ENCODE assay signal across 8 cellular contexts in genomic region chr11:28315440-28315839, GRCh38.
"Had no signal": no experiment of that assay in that cellular context is flagged by ENCODE, and none has a peak within 500 bp of the region (broad histone marks: within the 10 kb centered on the region; RNA-seq: fewer than 3 reads in every experiment).

No MANE protein-coding gene starts in this region.

- H3K27ac ChIP-seq: HL-60 had no signal

- H3K4me3 ChIP-seq: K562 had no signal

- FAIRE-seq: K562 had no signal

- ATAC-seq: K562 had no signal

- DNase-seq: GOT3, H7, HCEC 1CT, IMR-90, Kasumi-1, KG1 had no signal
